In genomic region chr1:26961826-26962225, GRCh38 we compare ENCODE assay signal across 1 cellular context.
A peak's percentile ranks its signal among the peaks of the same experiment; 100 is the strongest.
TF ChIP-seq lines count a peak whose summit lies in the region.

No MANE protein-coding gene starts in this region.

TF ChIP-seq in HepG2, 621 proteins besides CTCF, POLR2A, EP300 and RAD21 (continued from another document and continues in another):
- TF ChIP-seq KIAA2018 (CRISPR knock-in tag; IDR thresholded peaks at IDR 0.05; ENCODE audit: borderline replicate concordance) (no peak), ZNF207 (IDR thresholded peaks at IDR 0.05; ENCODE audit: borderline replicate concordance) (no peak), DR1 (CRISPR knock-in tag; IDR thresholded peaks at IDR 0.05) (no peak), SMAD9 (CRISPR knock-in tag; IDR thresholded peaks at IDR 0.05) (no peak), ZNF256 (CRISPR knock-in tag; conservative IDR thresholded peaks at IDR 0.05) (no peak), ZNF784 (CRISPR knock-in tag; IDR thresholded peaks at IDR 0.05; ENCODE audit: borderline replicate concordance) (no peak), SNAPC5 (CRISPR knock-in tag; IDR thresholded peaks at IDR 0.05; ENCODE audit: borderline replicate concordance) (no peak), HNRNPLL (IDR thresholded peaks at IDR 0.05; ENCODE audit: low read depth, low read length, poor library complexity, severe bottlenecking) (no peak), SNAPC4 (CRISPR knock-in tag; IDR thresholded peaks at IDR 0.05) (no peak), ZNF703 (CRISPR knock-in tag; IDR thresholded peaks at IDR 0.05; ENCODE audit: borderline replicate concordance) (no peak), ARID5B (CRISPR knock-in tag; IDR thresholded peaks at IDR 0.05) (peak; percentile 93), CENPX (CRISPR knock-in tag; IDR thresholded peaks at IDR 0.05) (no peak), ZNF773 (CRISPR knock-in tag; IDR thresholded peaks at IDR 0.05; ENCODE audit: borderline replicate concordance) (no peak), ZBED4 (CRISPR knock-in tag; IDR thresholded peaks at IDR 0.05; ENCODE audit: borderline replicate concordance) (no peak), PPARG (CRISPR knock-in tag; conservative IDR thresholded peaks at IDR 0.05) (peak; percentile 56; the same call in 1 of the 2 replicates), KLF12 (CRISPR knock-in tag; IDR thresholded peaks at IDR 0.05; ENCODE audit: borderline replicate concordance) (no peak), U2AF2 (IDR thresholded peaks at IDR 0.05; ENCODE audit: low read depth, low read length) (no peak), ZUFSP (CRISPR knock-in tag; IDR thresholded peaks at IDR 0.05; ENCODE audit: borderline replicate concordance) (no peak), ZC3H13 (CRISPR knock-in tag; IDR thresholded peaks at IDR 0.05) (no peak), FOXK2 (IDR thresholded peaks at IDR 0.05) (peak; percentile 70), ZNF746 (CRISPR knock-in tag; IDR thresholded peaks at IDR 0.05) (no peak), YEATS2 (CRISPR knock-in tag; IDR thresholded peaks at IDR 0.05; ENCODE audit: borderline replicate concordance) (no peak), ZNF510 (CRISPR knock-in tag; IDR thresholded peaks at IDR 0.05; ENCODE audit: low read depth) (no peak), TAF15 (IDR thresholded peaks at IDR 0.05; ENCODE audit: low read depth, low read length, poor library complexity, severe bottlenecking) (no peak), TFDP1 (CRISPR knock-in tag; IDR thresholded peaks at IDR 0.05; ENCODE audit: borderline replicate concordance) (no peak), ETV6 (CRISPR knock-in tag; conservative IDR thresholded peaks at IDR 0.05) (no peak), PAX8 (CRISPR knock-in tag; IDR thresholded peaks at IDR 0.05; ENCODE audit: borderline replicate concordance) (no peak)
